Comparison of ENCODE assay signal across 8 cellular contexts in the genomic region with DNA sequence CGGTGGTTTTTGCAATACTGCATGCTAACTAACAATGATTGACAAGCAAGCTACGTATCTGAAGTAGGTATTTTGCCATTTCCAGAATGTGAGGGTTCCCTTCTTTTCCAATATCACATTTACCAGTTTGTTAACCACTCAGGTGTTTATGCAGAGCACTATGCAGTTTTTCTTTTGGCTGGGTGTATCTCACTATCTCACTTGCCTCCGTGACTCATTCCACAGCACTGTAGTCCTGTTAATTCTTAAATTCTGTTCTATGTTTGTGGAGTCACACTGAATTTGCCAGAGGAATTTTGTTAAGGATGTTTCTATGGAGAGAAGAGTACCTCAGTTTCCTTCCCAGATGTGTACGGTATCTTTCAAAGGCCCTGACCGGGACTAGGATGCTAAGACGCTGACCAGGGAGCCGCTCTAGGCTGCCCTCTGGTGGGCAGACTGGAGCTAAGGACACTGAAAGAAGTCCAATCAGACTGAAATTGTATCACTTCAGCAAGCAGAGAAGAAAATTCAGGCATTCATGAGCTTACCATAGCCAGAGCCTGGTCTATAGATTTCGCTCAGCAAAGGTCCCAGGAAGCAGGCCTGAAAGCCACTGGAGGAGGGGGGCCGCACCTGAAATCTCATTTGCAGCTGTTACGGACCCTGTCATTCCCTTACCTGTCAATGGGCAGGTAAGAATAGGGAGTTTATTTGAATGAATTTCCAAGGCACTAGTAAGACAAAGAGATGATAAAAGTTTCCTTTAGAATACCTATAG.
DNase-seq lines count a peak whose midpoint lies in the region; ATAC-seq lines count a peak whose summit lies in the region.

No MANE protein-coding gene starts in this region.

- H3K4me3 Mint-ChIP-seq in activated naive CD4-positive, alpha-beta T cell treated with anti-CD3 and anti-CD28 coated beads, Interleukin-2, amount 10 ng/mL, durations not matched to agents 7 days and 5 days: no peak overlapping the region

- no peaks in the 10 kb centered on the region for H3K36me3 Mint-ChIP-seq in activated naive CD4-positive, alpha-beta T cell treated with anti-CD3 and anti-CD28 coated beads, Interleukin-2, amount 10 ng/mL, durations not matched to agents 7 days and 5 days

- ATAC-seq in GM18517 (IDR thresholded peaks at IDR 0.05; ENCODE audit: unreplicated experiment): peak; percentile 96
- peak; percentile 98 for ATAC-seq in HG02852 (IDR thresholded peaks at IDR 0.05; ENCODE audit: unreplicated experiment)

- H3K4me1 Mint-ChIP-seq in activated naive CD4-positive, alpha-beta T cell treated with anti-CD3 and anti-CD28 coated beads, Interleukin-2, amount 10 ng/mL, durations not matched to agents 7 days and 5 days: no peaks in the 10 kb centered on the region

- no peaks in the 10 kb centered on the region for H3K27me3 Mint-ChIP-seq in activated naive CD4-positive, alpha-beta T cell treated with anti-CD3 and anti-CD28 coated beads, Interleukin-2, amount 10 ng/mL, durations not matched to agents 7 days and 5 days

- CTCF ChIA-PET in activated naive CD4-positive, alpha-beta T cell treated with anti-CD3 and anti-CD28 coated beads, Interleukin-2, amount 10 ng/mL, durations not matched to agents 7 days and 5 days (lab: Charles Lee): interaction anchor here (0.7 to 1.9 kb wide), 5 partner anchors 10 to 600 kb away, joined by 3 to 6 read pairs (median 4); no protein-coding TSS in a partner anchor

- intact Hi-C loops in cardiac septum (cut with DNase I): loop anchor here (5.0 kb wide), 1 partner anchor 600 kb away; no protein-coding TSS in a partner anchor

- no peak overlapping the region for H3K27ac Mint-ChIP-seq in activated naive CD4-positive, alpha-beta T cell treated with anti-CD3 and anti-CD28 coated beads, Interleukin-2, amount 10 ng/mL, durations not matched to agents 7 days and 5 days

- H3K9me3 Mint-ChIP-seq in activated naive CD4-positive, alpha-beta T cell treated with anti-CD3 and anti-CD28 coated beads, Interleukin-2, amount 10 ng/mL, durations not matched to agents 7 days and 5 days: no peaks in the 10 kb centered on the region

- DNase-seq in CMK (ENCODE audit: low read depth): peak; percentile 5
- peak; percentile 2 for DNase-seq in NCI-H1694 treated with DMSO at 0.1 percent for 48 hours (lab: John Stamatoyannopoulos, UW)
- DNase-seq in activated naive CD4-positive, alpha-beta T cell treated with anti-CD3 and anti-CD28 coated beads, Interleukin-2, amount 10 ng/mL, durations not matched to agents 7 days and 5 days: peak; percentile 35
- peak; percentile 64 for DNase-seq in cardiac septum (ENCODE audit: low spot score)
- peak; percentile 24 for DNase-seq in renal cortical epithelial cell (ENCODE audit: low read depth)
- no peak for DNase-seq in NCI-H774 (lab: John Stamatoyannopoulos, UW)
